ENCODE assay signal across 12 cellular contexts in genomic region chr9:93060746-93061259, GRCh38. TPM values are rescaled to one million over a fixed set of nuclear protein-coding genes. Genes with fewer than 3 reads are reported as not detected.
DNase-seq lines count a peak whose midpoint lies in the region; ATAC-seq and TF ChIP-seq lines count a peak whose summit lies in the region.
"Had no signal": no experiment of that assay in that cellular context is flagged by ENCODE, and none has a peak within 500 bp of the region (broad histone marks: within the 10 kb centered on the region; RNA-seq: fewer than 3 reads in every experiment).

No MANE protein-coding gene starts in this region.

- peaks cover 10 to 26% of the 10 kb centered on the region in 2 donors for H3K4me1 ChIP-seq in thyroid gland
- H3K4me1 ChIP-seq in gastroesophageal sphincter: peaks cover 0 to 27% (median 12%) of the 10 kb centered on the region in 3 donors

- TF ChIP-seq POLR2A in thyroid gland (IDR thresholded peaks at IDR 0.05): no peak
- no peak for TF ChIP-seq POLR2A in gastroesophageal sphincter (IDR thresholded peaks at IDR 0.05)

- TF ChIP-seq CTCF in fibroblast of pulmonary artery (IDR thresholded peaks at IDR 0.05; ENCODE audit: low read length, missing control alignments): no peak
- no peak for TF ChIP-seq CTCF in thyroid gland (IDR thresholded peaks at IDR 0.05)
- TF ChIP-seq CTCF in gastroesophageal sphincter (IDR thresholded peaks at IDR 0.05): no peak

- H3K27ac ChIP-seq in thyroid gland (no peak overlapping the region), gastroesophageal sphincter (no peak overlapping the region)
- H3K27ac ChIP-seq: pancreas had no signal

- H3K4me3 Mint-ChIP-seq in activated T-cell treated with anti-CD3 and anti-CD28 coated beads, Interleukin-2, amount 50 U/mL, for 4 hours: peak overlapping the region; percentile 88

- H3K36me3 ChIP-seq in thyroid gland (no peaks in the 10 kb centered on the region), gastroesophageal sphincter (no peaks in the 10 kb centered on the region)
- H3K36me3 ChIP-seq: pancreas had no signal

- no peaks in the 10 kb centered on the region for H3K9me3 Mint-ChIP-seq in activated T-cell treated with anti-CD3 and anti-CD28 coated beads, Interleukin-2, amount 50 U/mL, for 4 hours

- DNase-seq in activated T-cell treated with anti-CD3 and anti-CD28 coated beads, Interleukin-2, amount 50 U/mL, for 4 hours: no peak
- no peak for DNase-seq in activated T-cell treated with anti-CD3 and anti-CD28 coated beads, Interleukin-2, amount 50 U/mL, for 1 hour
- peak; percentile 71 for DNase-seq in RPMI7951 (ENCODE audit: low read depth)
- DNase-seq in fibroblast of pulmonary artery (ENCODE audit: low read depth): peak; percentile 50
- DNase-seq in thyroid gland: peak; percentile 46
- DNase-seq in G401 (ENCODE audit: low spot score): no peak
- DNase-seq: head of caudate nucleus, NCI-H146, pancreas, SW 1271 had no signal

- no peak for TF ChIP-seq EP300 in gastroesophageal sphincter (IDR thresholded peaks at IDR 0.05)

- H3K27me3 Mint-ChIP-seq in activated T-cell treated with anti-CD3 and anti-CD28 coated beads, Interleukin-2, amount 50 U/mL, for 4 hours (ENCODE audit: low read depth): no peaks in the 10 kb centered on the region

- no peaks in the 10 kb centered on the region for H3K9me3 ChIP-seq in thyroid gland
- no peaks in the 10 kb centered on the region for H3K9me3 ChIP-seq in gastroesophageal sphincter
- H3K9me3 ChIP-seq: pancreas had no signal

- H3K4me3 ChIP-seq in fibroblast of pulmonary artery (replicated peaks; ENCODE audit: low read depth, low read length) (no peak overlapping the region), thyroid gland (replicated peaks in 1 of 3) (no peak overlapping the region), gastroesophageal sphincter (no peak overlapping the region)
- H3K4me3 ChIP-seq: pancreas had no signal

- H3K36me3 Mint-ChIP-seq in activated T-cell treated with anti-CD3 and anti-CD28 coated beads, Interleukin-2, amount 50 U/mL, for 4 hours (ENCODE audit: insufficient read depth): peaks cover 2% of the 10 kb centered on the region

- in situ Hi-C loops in G401 (cut with HindIII; ENCODE audit: low sequenced_read_pairs): no loop called here

- no peak for ATAC-seq in activated T-cell treated with anti-CD3 and anti-CD28 coated beads, Interleukin-2, amount 50 U/mL, for 4 hours
- no peak for ATAC-seq in gastroesophageal sphincter
- no peak for ATAC-seq in GM18867 (IDR thresholded peaks at IDR 0.05; ENCODE audit: unreplicated experiment)

- no peaks in the 10 kb centered on the region for H3K27me3 ChIP-seq in thyroid gland
- peaks cover 18% of the 10 kb centered on the region for H3K27me3 ChIP-seq in gastroesophageal sphincter
- H3K27me3 ChIP-seq: pancreas had no signal

- intact Hi-C loops in thyroid gland (cut with DNase I): no loop called here

- H3K4me1 Mint-ChIP-seq in activated T-cell treated with anti-CD3 and anti-CD28 coated beads, Interleukin-2, amount 50 U/mL, for 4 hours (ENCODE audit: low read depth): peaks cover 75% of the 10 kb centered on the region

- 68 to 76% methylated on average over 8 of the region's 8 CpGs for WGBS in thyroid gland, 2 donors
- WGBS in gastroesophageal sphincter (ENCODE audit: low coverage in 1 of 2), 2 donors: 80 to 96% methylated on average over 2 to 4 of the region's 8 CpGs

RNA-seq across cellular contexts. Expression of gene SUSD3, which starts 2.3 kb away (rescaled TPM):
- total RNA-seq in activated T-cell treated with anti-CD3 and anti-CD28 coated beads, Interleukin-2, amount 50 U/mL, for 4 hours: 1 to 10 TPM; 7.7 to 9.5 (median 9.4) TPM
- 0.72 TPM in 1 of 2 replicates, not detected in the other for total RNA-seq in RPMI7951 (2014; rRNA removed; shearing (Covaris generic))
- 10 to 100 TPM in 1 of 4 donors, 1 to 10 TPM in 3; 3.6 to 12.6 (median 5.5) TPM for total RNA-seq in thyroid gland
- 1 to 10 TPM in 3 of 4 donors, not detected in 1; 1.5 to 4.7 (median 2.1) TPM for total RNA-seq in gastroesophageal sphincter
- total RNA-seq in G401 (2014; rRNA removed; shearing (Covaris generic)): not detected in 2 replicates

RNA-seq across cellular contexts. Expression of gene CARD19, which starts 35.2 kb away (rescaled TPM):
- 10 to 100 TPM; 25.5 to 33.8 (median 28.4) TPM for total RNA-seq in activated T-cell treated with anti-CD3 and anti-CD28 coated beads, Interleukin-2, amount 50 U/mL, for 4 hours
- 179 and 201 TPM in 2 replicates for total RNA-seq in RPMI7951 (2014; rRNA removed; shearing (Covaris generic))
- total RNA-seq in thyroid gland: 10 to 100 TPM; 37.0 to 61.8 (median 49.1) TPM
- total RNA-seq in gastroesophageal sphincter: 10 to 100 TPM; 78.5 to 82.2 (median 80.1) TPM
- 31.4 and 36.7 TPM in 2 replicates for total RNA-seq in G401 (2014; rRNA removed; shearing (Covaris generic))

Comparison
In these comparisons a context has a peak if more than half of its experiments do, and no peak if none do; other contexts are left out.
1. DNase-seq: peak in RPMI7951 (single experiment), fibroblast of pulmonary artery (single experiment) and thyroid gland (2 of 2); none in activated T-cell treated with anti-CD3 and anti-CD28 coated beads, Interleukin-2, amount 50 U/mL, for 4 hours (single experiment), activated T-cell treated with anti-CD3 and anti-CD28 coated beads, Interleukin-2, amount 50 U/mL, for 1 hour (single experiment) and G401 (single experiment).